8 cellular contexts compared by ENCODE assay signal in genomic region chr6:27809939-27810767, GRCh38.
DNase-seq lines count a peak whose midpoint lies in the region; ATAC-seq and TF ChIP-seq lines count a peak whose summit lies in the region.

No MANE protein-coding gene starts in this region.

- H3K27me3 ChIP-seq in Caco-2 (replicated peaks; ENCODE audit: control insufficient read depth, insufficient read depth, low read length) (no peaks in the 10 kb centered on the region), HUES6 (ENCODE audit: control insufficient read depth, insufficient read depth, low read length) (no peaks in the 10 kb centered on the region), OCI-LY1 (ENCODE audit: insufficient read depth, low read length) (no peaks in the 10 kb centered on the region), mucosa of stomach (ENCODE audit: control insufficient read depth, insufficient read depth, low read length) (no peaks in the 10 kb centered on the region), stomach (peaks cover 0 to 13% (median 0%) of the 10 kb centered on the region in 3 donors)

- H3K36me3 Mint-ChIP-seq in Caco-2 (ENCODE audit: insufficient read depth, unreplicated experiment) = peaks cover 90% of the 10 kb centered on the region
- no peaks in the 10 kb centered on the region for H3K36me3 Mint-ChIP-seq in activated T-cell treated with anti-CD3 and anti-CD28 coated beads, Interleukin-2, amount 50 U/mL, for 4 hours (ENCODE audit: insufficient read depth)

- H3K4me1 ChIP-seq in Caco-2 (peaks cover 28% of the 10 kb centered on the region), HUES6 (ENCODE audit: control insufficient read depth, insufficient read depth, low read length) (peaks cover 16% of the 10 kb centered on the region; the same call in 1 of the 2 replicates), OCI-LY1 (ENCODE audit: insufficient read depth, low read length, severe bottlenecking) (peaks cover 63% of the 10 kb centered on the region), mucosa of stomach (ENCODE audit: control insufficient read depth, insufficient read depth, low read length) (peaks cover 12% of the 10 kb centered on the region), stomach (peaks cover 0 to 50% (median 30%) of the 10 kb centered on the region in 4 donors)

- H3K27me3 Mint-ChIP-seq in Caco-2 (ENCODE audit: insufficient read depth, unreplicated experiment) = no peaks in the 10 kb centered on the region
- H3K27me3 Mint-ChIP-seq in activated T-cell treated with anti-CD3 and anti-CD28 coated beads, Interleukin-2, amount 50 U/mL, for 4 hours (ENCODE audit: low read depth) = peaks cover under 1% of the 10 kb centered on the region

- peak overlapping the region; percentile 87 for H3K4me3 Mint-ChIP-seq in Caco-2 (ENCODE audit: unreplicated experiment)
- peak overlapping the region; percentile 88 for H3K4me3 Mint-ChIP-seq in activated T-cell treated with anti-CD3 and anti-CD28 coated beads, Interleukin-2, amount 50 U/mL, for 4 hours

- H3K9me3 ChIP-seq in Caco-2 = no peaks in the 10 kb centered on the region
- no peaks in the 10 kb centered on the region for H3K9me3 ChIP-seq in HUES6 (ENCODE audit: control insufficient read depth, insufficient read depth, low read depth, low read length)
- H3K9me3 ChIP-seq in OCI-LY1 (ENCODE audit: low read length) = no peaks in the 10 kb centered on the region
- no peaks in the 10 kb centered on the region for H3K9me3 ChIP-seq in mucosa of stomach (ENCODE audit: control insufficient read depth, low read length)
- H3K9me3 ChIP-seq in stomach = no peaks in the 10 kb centered on the region

- peak overlapping the region; percentile 69 for H3K27ac ChIP-seq in HUES6 (ENCODE audit: low read depth, low read length)
- H3K27ac ChIP-seq in OCI-LY1 (ENCODE audit: low read depth, low read length, poor library complexity, severe bottlenecking) = peak overlapping the region; percentile 100
- H3K27ac ChIP-seq in stomach = peak overlapping the region; percentile 83 to 97 (median 94)

- H3K79me2 ChIP-seq in OCI-LY1 (ENCODE audit: insufficient read depth, low read length) = no peaks in the 10 kb centered on the region

- H3K27ac Mint-ChIP-seq in Caco-2 (ENCODE audit: unreplicated experiment) = peak overlapping the region; percentile 97

- H3K9ac ChIP-seq in HUES6 (ENCODE audit: low read length) = peak overlapping the region; percentile 94
- H3K9ac ChIP-seq in OCI-LY1 (ENCODE audit: low read length) = peak overlapping the region; percentile 98
- peak overlapping the region; percentile 63 for H3K9ac ChIP-seq in mucosa of stomach (ENCODE audit: low read length)

- TF ChIP-seq CTCF in Caco-2 (IDR thresholded peaks at IDR 0.05; ENCODE audit: insufficient read depth in 1 of 2, low read depth in 1 of 2, low read length in 1 of 2, severe bottlenecking in 1 of 2, unreplicated experiment in 1 of 2) (no peak), OCI-LY1 (IDR thresholded peaks at IDR 0.05; ENCODE audit: low read length) (peak; percentile 18; the same call in 1 of the 2 replicates), stomach (IDR thresholded peaks at IDR 0.05) (peak in 2 of 7 experiments; percentile 11 to 20)

- WGBS in stomach, 5 donors = 1 to 2% (median 1%) methylated on average over 40 to 51 of the region's 51 CpGs

- no peaks in the 10 kb centered on the region for H4K20me1 ChIP-seq in OCI-LY1 (ENCODE audit: insufficient read depth, low read length)

- H3F3A ChIP-seq in OCI-LY1 (ENCODE audit: insufficient read depth, low read length) = peaks cover 28% of the 10 kb centered on the region

- H3K4me1 Mint-ChIP-seq in Caco-2 (ENCODE audit: low read depth, unreplicated experiment) = peaks cover 32% of the 10 kb centered on the region
- H3K4me1 Mint-ChIP-seq in activated T-cell treated with anti-CD3 and anti-CD28 coated beads, Interleukin-2, amount 50 U/mL, for 4 hours (ENCODE audit: low read depth) = peaks cover 55% of the 10 kb centered on the region

- TF ChIP-seq EP300 in stomach (IDR thresholded peaks at IDR 0.05) = no peak

- CTCF ChIA-PET in Caco-2 (lab: Charles Lee) = interaction anchor here (0.6 to 0.9 kb wide), 2 partner anchors 86 to 87 kb away, joined by 3 to 4 read pairs; no protein-coding TSS in a partner anchor

- H3K9me2 ChIP-seq in OCI-LY1 (ENCODE audit: low read depth, low read length) = no peaks in the 10 kb centered on the region

- H3K4me3 ChIP-seq in Caco-2 (ENCODE audit: low read depth, low read length) = peak overlapping the region; percentile 78
- H3K4me3 ChIP-seq in HUES6 (ENCODE audit: low read depth, low read length) = peak overlapping the region; percentile 76
- H3K4me3 ChIP-seq in OCI-LY1 (ENCODE audit: low read depth, low read length, poor library complexity, severe bottlenecking) = peak overlapping the region; percentile 81
- peak overlapping the region; percentile 64 for H3K4me3 ChIP-seq in mucosa of stomach (ENCODE audit: low read length)
- peak overlapping the region; percentile 48 to 63 (median 58) for H3K4me3 ChIP-seq in stomach

- intact Hi-C loops in Caco-2 (cut with micrococcal nuclease; ENCODE audit: unreplicated experiment) = loop anchor here (2.0 to 5.0 kb wide), 2 partner anchors 85 to 1613 kb away; a partner anchor contains a TSS
- intact Hi-C loops in stomach (cut with DNase I; ENCODE audit: low total_unique reads) = no loop called here

- TF ChIP-seq POLR2A in stomach (IDR thresholded peaks at IDR 0.05) = peak in 2 of 4 donors; percentile 96 to 98

- POLR2A ChIA-PET in Caco-2 (lab: Charles Lee) = interaction anchor here (0.5 to 4.8 kb wide), 21 partner anchors 14 to 1784 kb away, joined by 3 to 114 read pairs (median 6); a partner anchor contains a TSS

- peak overlapping the region; percentile 80 for H3K4me2 ChIP-seq in OCI-LY1 (ENCODE audit: low read length)

- TSS peak; percentile 24 for BruUV-seq in Caco-2 (replicated peaks; lab: Mats Ljungman, UMichigan)

- no peaks in the 10 kb centered on the region for H3K36me3 ChIP-seq in Caco-2 (ENCODE audit: control insufficient read depth, insufficient read depth, low read length)
- H3K36me3 ChIP-seq in HUES6 (ENCODE audit: control insufficient read depth, insufficient read depth, low read length) = no peaks in the 10 kb centered on the region
- H3K36me3 ChIP-seq in OCI-LY1 (ENCODE audit: insufficient read depth, low read length) = peaks cover 5% of the 10 kb centered on the region; the same call in 1 of the 2 replicates
- H3K36me3 ChIP-seq in mucosa of stomach (ENCODE audit: control insufficient read depth, insufficient read depth, low read length) = no peaks in the 10 kb centered on the region
- H3K36me3 ChIP-seq in stomach = no peaks in the 10 kb centered on the region

- ATAC-seq in GM21390 (IDR thresholded peaks at IDR 0.05; ENCODE audit: unreplicated experiment) (peak; percentile 28), esophagus mucosa (peak; percentile 70)
- peak; percentile 61 to 66 for ATAC-seq in activated T-cell treated with anti-CD3 and anti-CD28 coated beads, Interleukin-2, amount 50 U/mL, for 4 hours

- H3K9me3 Mint-ChIP-seq in Caco-2 (ENCODE audit: unreplicated experiment) = peaks cover 6% of the 10 kb centered on the region
- no peaks in the 10 kb centered on the region for H3K9me3 Mint-ChIP-seq in activated T-cell treated with anti-CD3 and anti-CD28 coated beads, Interleukin-2, amount 50 U/mL, for 4 hours

- H2AFZ ChIP-seq in OCI-LY1 (ENCODE audit: low read length) = no peak overlapping the region

- DNase-seq in Caco-2 = peak; percentile 87 to 91
- DNase-seq in activated T-cell treated with anti-CD3 and anti-CD28 coated beads, Interleukin-2, amount 50 U/mL, for 4 hours = peak; percentile 63
- DNase-seq in stomach = peak; percentile 83

Comparison
In these comparisons a context has a peak if more than half of its experiments do, and no peak if none do; other contexts are left out.
1. Peak in every context shown above with its lines: DNase-seq, ATAC-seq, H3K4me3 ChIP-seq and H3K27ac ChIP-seq.